Comparison of ENCODE assay signal across 31 cellular contexts in the genomic region with DNA sequence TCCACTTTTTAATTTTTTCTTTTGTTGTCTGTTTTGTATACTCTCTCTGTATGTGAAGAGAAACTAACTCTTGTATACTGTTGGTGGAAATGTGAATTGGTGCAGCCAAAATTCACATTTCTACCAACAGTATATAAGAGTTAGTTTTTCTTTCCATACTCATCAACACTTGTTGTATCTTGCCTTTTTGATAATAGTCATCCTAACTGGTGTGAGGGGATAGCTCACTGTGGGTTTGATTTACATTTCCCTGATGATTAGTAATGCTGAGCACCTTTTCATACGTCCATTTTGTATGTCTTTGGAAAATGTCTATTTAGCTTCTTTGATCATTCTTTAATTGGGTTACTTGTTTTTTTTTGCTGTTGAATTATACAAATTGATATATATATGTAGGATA.
"Had no signal": no experiment of that assay in that cellular context is flagged by ENCODE, and none has a peak within 500 bp of the region (broad histone marks: within the 10 kb centered on the region; RNA-seq: fewer than 3 reads in every experiment).

No MANE protein-coding gene starts in this region.

- H3K4me1 ChIP-seq: lower lobe of right lung, neural progenitor cell, parathyroid adenoma, right atrium auricular region, right lobe of liver, uterus had no signal

- H3K9me3 ChIP-seq: neutrophil, right lobe of liver had no signal

- H2AFZ ChIP-seq: hepatocyte, neural progenitor cell, parathyroid adenoma had no signal

- H3K4me3 Mint-ChIP-seq: mesothelial cell of epicardium; naive B cell; natural killer cell; nephron progenitor cell; neural progenitor cell; stimulated activated memory B cell treated with anti-CD40 and anti-IgM and Interleukin-4, amounts not matched to agents 10 μg/mL and 1 μg/mL and 100 μg/mL, for 72 hours; stimulated activated naive CD8-positive, alpha-beta T cell treated with anti-CD3 and anti-CD28 coated beads, Interleukin-15, amount 100 ng/mL, for 72 hours; type B pancreatic cell had no signal

- H3K4me1 Mint-ChIP-seq: naive B cell; natural killer cell; neural progenitor cell; stimulated activated memory B cell treated with anti-CD40 and anti-IgM and Interleukin-4, amounts not matched to agents 10 μg/mL and 1 μg/mL and 100 μg/mL, for 72 hours; stimulated activated naive CD8-positive, alpha-beta T cell treated with anti-CD3 and anti-CD28 coated beads, Interleukin-15, amount 100 ng/mL, for 72 hours had no signal

- H3K27me3 Mint-ChIP-seq: progenitor cell of endocrine pancreas; stimulated activated memory B cell treated with anti-CD40 and anti-IgM and Interleukin-4, amounts not matched to agents 10 μg/mL and 1 μg/mL and 100 μg/mL, for 72 hours; stimulated activated naive CD8-positive, alpha-beta T cell treated with anti-CD3 and anti-CD28 coated beads, Interleukin-15, amount 100 ng/mL, for 72 hours; type B pancreatic cell had no signal

- H3K36me3 Mint-ChIP-seq: naive B cell; natural killer cell; neural progenitor cell; stimulated activated memory B cell treated with anti-CD40 and anti-IgM and Interleukin-4, amounts not matched to agents 10 μg/mL and 1 μg/mL and 100 μg/mL, for 72 hours; type B pancreatic cell had no signal

- H3K79me2 ChIP-seq: hepatocyte, parathyroid adenoma had no signal

- H3K36me3 ChIP-seq: lower lobe of right lung, neutrophil, right atrium auricular region, right lobe of liver, tibial nerve, uterus had no signal

- H3K9me3 Mint-ChIP-seq: stimulated activated naive CD8-positive, alpha-beta T cell treated with anti-CD3 and anti-CD28 coated beads, Interleukin-15, amount 100 ng/mL, for 72 hours; type B pancreatic cell had no signal

- H3K27ac Mint-ChIP-seq: mesothelial cell of epicardium; natural killer cell; nephron progenitor cell; neural progenitor cell; progenitor cell of endocrine pancreas; stimulated activated memory B cell treated with anti-CD40 and anti-IgM and Interleukin-4, amounts not matched to agents 10 μg/mL and 1 μg/mL and 100 μg/mL, for 72 hours; stimulated activated naive CD8-positive, alpha-beta T cell treated with anti-CD3 and anti-CD28 coated beads, Interleukin-15, amount 100 ng/mL, for 72 hours; type B pancreatic cell had no signal

- H3K4me2 ChIP-seq: hepatocyte, neural progenitor cell, smooth muscle cell had no signal

- ATAC-seq: left cardiac atrium; left lobe of liver; left ventricle myocardium superior; lower lobe of right lung; natural killer cell; right lobe of liver; stimulated activated memory B cell treated with anti-CD40 and anti-IgM and Interleukin-4, amounts not matched to agents 10 μg/mL and 1 μg/mL and 100 μg/mL, for 72 hours; stimulated activated naive CD8-positive, alpha-beta T cell treated with anti-CD3 and anti-CD28 coated beads, Interleukin-15, amount 100 ng/mL, for 72 hours had no signal

- H3K4me3 ChIP-seq: hepatocyte, lower lobe of right lung, neural progenitor cell, right atrium auricular region, right lobe of liver, smooth muscle cell, tibial nerve, uterus had no signal

- H3K9ac ChIP-seq: neural progenitor cell, parathyroid adenoma had no signal

- H3K27ac ChIP-seq: hepatocyte, lower lobe of right lung, neural progenitor cell, neutrophil, parathyroid adenoma, right atrium auricular region, right lobe of liver, tibial nerve, uterus had no signal

- H3K27me3 ChIP-seq: hepatocyte, neural progenitor cell, neutrophil, right atrium auricular region, right lobe of liver, tibial nerve, uterus had no signal

- DNase-seq: islet precursor cell; kidney glomerular epithelial cell; left cardiac atrium; left ventricle myocardium superior; lower lobe of right lung; mesendoderm; naive B cell; natural killer cell; nephron progenitor cell; occipital lobe; right lobe of liver; stimulated activated CD4-positive, alpha-beta T cell treated with anti-CD3 and anti-CD28 coated beads, Interleukin-1b, Interleukin-23, amount 100 ng/mL, for 48 hours; stimulated activated CD4-positive, alpha-beta T cell treated with anti-CD3 and anti-CD28 coated beads, Interleukin-2, amount 100 ng/mL, for 48 hours; stimulated activated CD4-positive, alpha-beta T cell treated with anti-CD3 and anti-CD28 coated beads, Interleukin-4, amount 100 ng/mL, for 4 hours; stimulated activated CD8-positive, alpha-beta memory T cell treated with anti-CD3 and anti-CD28 coated beads, Interleukin-4, amount 100 ng/mL, for 48 hours; stimulated activated naive CD4-positive, alpha-beta T cell treated with Interleukin-2 at 50 U/mL for 16 hours; stimulated activated naive CD8-positive, alpha-beta T cell treated with anti-CD3 and anti-CD28 coated beads, Interleukin-15, amount 100 ng/mL, for 72 hours; substantia nigra; uterus had no signal
